In genomic region chr20:25306991-25307903, GRCh38 we compare ENCODE assay signal across 19 cellular contexts. TPM values are rescaled to one million over a fixed set of nuclear protein-coding genes. Genes with fewer than 3 reads are reported as not detected.
DNase-seq lines count a peak whose midpoint lies in the region; ATAC-seq and TF ChIP-seq lines count a peak whose summit lies in the region.
"Had no signal": no experiment of that assay in that cellular context is flagged by ENCODE, and none has a peak within 500 bp of the region (broad histone marks: within the 10 kb centered on the region; RNA-seq: fewer than 3 reads in every experiment).

No MANE protein-coding gene starts in this region.

- H3K9me3 ChIP-seq in right atrium auricular region (no peaks in the 10 kb centered on the region), right lobe of liver (no peaks in the 10 kb centered on the region), tibial artery (no peaks in the 10 kb centered on the region), PC-9 (ENCODE audit: insufficient read depth, low read depth) (no peaks in the 10 kb centered on the region)
- H3K9me3 ChIP-seq: suprapubic skin had no signal

- ATAC-seq in Right ventricle myocardium superior (ENCODE audit: poor library complexity) (no peak), WTC11 (no peak), right lobe of liver (peak; percentile 14 to 55 (median 24)), HG03521 (IDR thresholded peaks at IDR 0.05; ENCODE audit: unreplicated experiment) (no peak)
- ATAC-seq in stimulated activated naive B cell treated with anti-CD40 and anti-IgM and Interleukin-4, amounts not matched to agents 10 μg/mL and 1 μg/mL and 100 μg/mL, for 72 hours (replicated peaks), result no peak

- POLR2A ChIA-PET in WTC11 (lab: Charles Lee), result interaction anchor here (0.5 kb wide), 1 partner anchor 287 kb away, joined by 3 read pairs; no protein-coding TSS in a partner anchor
- POLR2A ChIA-PET in PC-9 (lab: Charles Lee; ENCODE audit: unreplicated experiment), result no interaction called here

- intact Hi-C loops in Right ventricle myocardium superior (cut with DNase I), result no loop called here
- intact Hi-C loops in right lobe of liver (cut with DNase I), result loop anchor here in 1 of 2 donors (10.0 kb wide), 1 partner anchor 88 kb away; the partner anchor contains the start of gene ABHD12
- intact Hi-C loops in tibial artery (cut with DNase I; ENCODE audit: low total_unique reads), result no loop called here
- intact Hi-C loops in PC-9 (cut with micrococcal nuclease; ENCODE audit: unreplicated experiment), result no loop called here

- peak; percentile 30 for DNase-seq in Right ventricle myocardium superior
- no peak for DNase-seq in right atrium auricular region (ENCODE audit: low spot score)
- no peak for DNase-seq in WTC11 (ENCODE audit: low spot score)
- DNase-seq in right lobe of liver, result peak in 2 of 3 donors; percentile 55 to 63
- DNase-seq in stimulated activated naive B cell treated with anti-CD40 and anti-IgM and Interleukin-4, amounts not matched to agents 10 μg/mL and 1 μg/mL and 100 μg/mL, for 72 hours, result no peak
- DNase-seq in tibial artery, result no peak
- DNase-seq in PC-9, result no peak
- DNase-seq: activated CD4-positive, alpha-beta T cell treated with anti-CD3 and anti-CD28 coated beads, Interleukin-2, amount 50 U/mL, for 48 hours; amniotic stem cell; DMS53; GF-D8; MM.1S; NCI-H1436 treated with DMSO at 0.1 percent for 48 hours; NCI-H510A treated with DMSO at 0.1 percent for 48 hours; stimulated activated CD4-positive, alpha-beta T cell treated with anti-CD3 and anti-CD28 coated beads, Interleukin-12 subunit alpha, Interleukin-12 subunit beta, amount 100 ng/mL, for 4 hours had no signal

- no peaks in the 10 kb centered on the region for H3K9me2 ChIP-seq in PC-9 (ENCODE audit: insufficient read depth)

- CTCF ChIA-PET in WTC11 (lab: Charles Lee) (interaction anchor here (1.3 to 1.7 kb wide), 2 partner anchors 8 to 12 kb away, joined by 5 read pairs; no protein-coding TSS in a partner anchor), PC-9 (lab: Charles Lee) (interaction anchor here (0.6 kb wide), 1 partner anchor 89 kb away, joined by 5 read pairs; no protein-coding TSS in a partner anchor)

- H4K20me1 ChIP-seq in PC-9 (ENCODE audit: insufficient read depth), result no peaks in the 10 kb centered on the region

- H3K27ac ChIP-seq in right atrium auricular region, result no peak overlapping the region
- no peak overlapping the region for H3K27ac ChIP-seq in right lobe of liver
- no peak overlapping the region for H3K27ac ChIP-seq in tibial artery
- H3K27ac ChIP-seq in PC-9, result no peak overlapping the region
- H3K27ac ChIP-seq: suprapubic skin had no signal

- no peaks in the 10 kb centered on the region for H3K79me2 ChIP-seq in PC-9 (ENCODE audit: low read depth)

- H3K4me1 ChIP-seq in right atrium auricular region, result peaks cover 0 to 35% of the 10 kb centered on the region in 2 donors
- peaks cover 0 to 31% (median 11%) of the 10 kb centered on the region in 4 donors for H3K4me1 ChIP-seq in right lobe of liver
- peaks cover 0 to 30% (median 19%) of the 10 kb centered on the region in 4 donors for H3K4me1 ChIP-seq in tibial artery
- H3K4me1 ChIP-seq in PC-9 (replicated peaks; ENCODE audit: insufficient read depth), result peaks cover 38% of the 10 kb centered on the region

- peaks cover 28% of the 10 kb centered on the region for H3K36me3 Mint-ChIP-seq in WTC11
- peaks cover 24 to 54% of the 10 kb centered on the region in 2 donors for H3K36me3 Mint-ChIP-seq in stimulated activated naive B cell treated with anti-CD40 and anti-IgM and Interleukin-4, amounts not matched to agents 10 μg/mL and 1 μg/mL and 100 μg/mL, for 72 hours

- TF ChIP-seq CTCF in right atrium auricular region (IDR thresholded peaks at IDR 0.05) (no peak), WTC11 (IDR thresholded peaks at IDR 0.05) (no peak), right lobe of liver (IDR thresholded peaks at IDR 0.05) (no peak), tibial artery (IDR thresholded peaks at IDR 0.05) (no peak), PC-9 (conservative IDR thresholded peaks at IDR 0.05) (no peak)

- no peaks in the 10 kb centered on the region for H3K27me3 Mint-ChIP-seq in WTC11 (ENCODE audit: low read depth)
- no peaks in the 10 kb centered on the region for H3K27me3 Mint-ChIP-seq in stimulated activated naive B cell treated with anti-CD40 and anti-IgM and Interleukin-4, amounts not matched to agents 10 μg/mL and 1 μg/mL and 100 μg/mL, for 72 hours

- H3K4me3 ChIP-seq in right atrium auricular region, result no peak overlapping the region
- H3K4me3 ChIP-seq in right lobe of liver, result no peak overlapping the region
- H3K4me3 ChIP-seq in tibial artery, result no peak overlapping the region
- no peak overlapping the region for H3K4me3 ChIP-seq in PC-9
- H3K4me3 ChIP-seq: suprapubic skin had no signal

- no peaks in the 10 kb centered on the region for H3K36me3 ChIP-seq in right atrium auricular region
- peaks cover 0 to 3% (median 0%) of the 10 kb centered on the region in 4 donors for H3K36me3 ChIP-seq in right lobe of liver
- H3K36me3 ChIP-seq in tibial artery, result peaks cover 0 to 45% (median 4%) of the 10 kb centered on the region in 3 donors
- H3K36me3 ChIP-seq in PC-9 (ENCODE audit: low read depth), result no peaks in the 10 kb centered on the region

- H3K4me1 Mint-ChIP-seq in WTC11, result peaks cover 6% of the 10 kb centered on the region
- peaks cover 40 to 63% of the 10 kb centered on the region in 2 donors for H3K4me1 Mint-ChIP-seq in stimulated activated naive B cell treated with anti-CD40 and anti-IgM and Interleukin-4, amounts not matched to agents 10 μg/mL and 1 μg/mL and 100 μg/mL, for 72 hours

- BruUV-seq in PC-9 (replicated peaks; lab: Mats Ljungman, UMichigan), result no TSS peak

- H3K27me3 ChIP-seq in right atrium auricular region, result no peaks in the 10 kb centered on the region
- H3K27me3 ChIP-seq in right lobe of liver, result no peaks in the 10 kb centered on the region
- no peaks in the 10 kb centered on the region for H3K27me3 ChIP-seq in tibial artery
- no peaks in the 10 kb centered on the region for H3K27me3 ChIP-seq in PC-9 (ENCODE audit: insufficient read depth, low read depth)
- H3K27me3 ChIP-seq: suprapubic skin had no signal

- H3K4me3 Mint-ChIP-seq in WTC11, result no peak overlapping the region
- no peak overlapping the region for H3K4me3 Mint-ChIP-seq in stimulated activated naive B cell treated with anti-CD40 and anti-IgM and Interleukin-4, amounts not matched to agents 10 μg/mL and 1 μg/mL and 100 μg/mL, for 72 hours
- H3K4me3 Mint-ChIP-seq: CD8-positive, alpha-beta memory T cell; neural crest cell had no signal

- H3K9me3 Mint-ChIP-seq in WTC11, result peaks cover 3% of the 10 kb centered on the region; the same call in 1 of the 2 replicates
- H3K9me3 Mint-ChIP-seq in stimulated activated naive B cell treated with anti-CD40 and anti-IgM and Interleukin-4, amounts not matched to agents 10 μg/mL and 1 μg/mL and 100 μg/mL, for 72 hours, result no peaks in the 10 kb centered on the region
- H3K9me3 Mint-ChIP-seq: CD8-positive, alpha-beta memory T cell; neural crest cell had no signal

- no peak overlapping the region for H2AFZ ChIP-seq in PC-9

- H3K4me2 ChIP-seq in PC-9, result no peak overlapping the region

- TF ChIP-seq POLR2A in right lobe of liver (IDR thresholded peaks at IDR 0.05), result no peak

- peaks cover 15% of the 10 kb centered on the region; the same call in 1 of the 2 replicates for H3F3A ChIP-seq in PC-9 (ENCODE audit: insufficient read depth, low read depth)

- H3K27ac Mint-ChIP-seq in WTC11, result 0 out of 2 replicates have a peak overlapping the region, but pooled peaks have one; percentile 19
- peak overlapping the region; percentile 81 for H3K27ac Mint-ChIP-seq in stimulated activated naive B cell treated with anti-CD40 and anti-IgM and Interleukin-4, amounts not matched to agents 10 μg/mL and 1 μg/mL and 100 μg/mL, for 72 hours

- WGBS in right lobe of liver (ENCODE audit: insufficient coverage, low coverage, low lambda C conversion rate, missing lambda C conversion rate), result 55% methylated on average over 7 of the region's 10 CpGs

TF ChIP-seq in WTC11, 78 proteins besides CTCF, POLR2A, EP300 and RAD21:
- TF ChIP-seq HMGA2 (CRISPR knock-in tag; IDR thresholded peaks at IDR 0.05) (peak; percentile 85), ARID4B (CRISPR knock-in tag; IDR thresholded peaks at IDR 0.05; ENCODE audit: borderline replicate concordance) (no peak)
TF ChIP-seq in WTC11: peak in this region for 1.

RNA-seq across cellular contexts. Expression of gene PYGB, which starts 59.4 kb away (rescaled TPM):
- total RNA-seq in Right ventricle myocardium superior (170 TPM), right atrium auricular region (100 to 1,000 TPM; 145 to 174 TPM), WTC11 (2021) (44.5 to 48.5 TPM (median 46.3 TPM) in 3 replicates), right lobe of liver (10 to 100 TPM in 3 of 6 experiments, 1 to 10 TPM in 3; 6.6 to 27.4 (median 13.2) TPM), PC-9 (2021) (127 and 133 TPM in 2 replicates)

Comparison
In these comparisons a context has a peak if more than half of its experiments do, and no peak if none do; other contexts are left out.
1. DNase-seq: peak in Right ventricle myocardium superior (single experiment) and right lobe of liver (2 of 3); none in right atrium auricular region (single experiment), WTC11 (single experiment), stimulated activated naive B cell treated with anti-CD40 and anti-IgM and Interleukin-4, amounts not matched to agents 10 μg/mL and 1 μg/mL and 100 μg/mL, for 72 hours (single experiment), tibial artery (0 of 2) and PC-9 (0 of 2).
2. ATAC-seq: peak in right lobe of liver (4 of 4); none in Right ventricle myocardium superior (single experiment), WTC11 (single experiment), stimulated activated naive B cell treated with anti-CD40 and anti-IgM and Interleukin-4, amounts not matched to agents 10 μg/mL and 1 μg/mL and 100 μg/mL, for 72 hours (0 of 2) and HG03521 (single experiment).